ENCODE assay signal across 15 cellular contexts in the genomic region with DNA sequence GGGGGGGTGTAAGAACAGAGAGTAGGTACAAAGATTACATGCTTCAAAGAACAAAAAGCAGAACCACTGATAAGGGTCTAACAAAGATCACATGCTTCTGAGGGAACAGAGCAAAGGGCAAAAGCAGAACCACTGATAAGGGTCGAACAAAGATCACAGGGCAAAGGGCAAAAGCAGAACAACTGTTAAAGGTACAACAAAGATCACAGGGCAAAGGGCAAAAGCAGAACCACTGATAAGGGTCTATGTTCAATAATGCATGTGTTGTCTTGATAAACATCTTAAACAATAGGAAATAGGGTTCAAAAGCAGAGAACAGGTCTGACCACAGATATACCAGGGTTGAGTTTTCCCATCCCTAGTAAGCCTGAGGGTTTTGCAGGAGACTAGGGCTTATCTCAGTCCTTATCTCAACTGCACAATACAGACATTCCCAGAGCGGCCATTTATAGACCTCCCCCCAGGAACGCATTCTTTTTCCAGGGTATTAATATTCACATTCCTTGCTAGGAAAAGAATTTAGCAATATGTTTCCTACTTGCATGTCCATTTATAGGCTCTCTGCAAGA.
A peak's percentile ranks its signal among the peaks of the same experiment; 100 is the strongest.
DNase-seq lines count a peak whose midpoint lies in the region; ATAC-seq and TF ChIP-seq lines count a peak whose summit lies in the region.
"Had no signal": no experiment of that assay in that cellular context is flagged by ENCODE, and none has a peak within 500 bp of the region (broad histone marks: within the 10 kb centered on the region; RNA-seq: fewer than 3 reads in every experiment).

No MANE protein-coding gene starts in this region.

- H3K9me3 ChIP-seq in endodermal cell (ENCODE audit: control insufficient read depth, low read length) = peaks cover 30% of the 10 kb centered on the region
- peaks cover 0 to 22% (median 0%) of the 10 kb centered on the region in 3 donors for H3K9me3 ChIP-seq in body of pancreas
- H3K9me3 ChIP-seq: HAP-1 had no signal

- no peak for TF ChIP-seq CTCF in astrocyte of the spinal cord (IDR thresholded peaks at IDR 0.05; ENCODE audit: low read depth, low read length)
- no peak for TF ChIP-seq CTCF in endodermal cell (conservative IDR thresholded peaks at IDR 0.05)
- TF ChIP-seq CTCF in body of pancreas (IDR thresholded peaks at IDR 0.05) = no peak
- TF ChIP-seq CTCF in progenitor cell of endocrine pancreas (IDR thresholded peaks at IDR 0.05; ENCODE audit: unreplicated experiment) = no peak

- intact Hi-C loops in body of pancreas (cut with DNase I) = no loop called here

- DNase-seq in ELF-1 (ENCODE audit: low read depth, low spot score) (peak; percentile 4), NCI-H226 (peak; percentile 4), astrocyte of the spinal cord (ENCODE audit: low read depth, low spot score) (peak; percentile 0), endodermal cell (no peak), body of pancreas (no peak), progenitor cell of endocrine pancreas (ENCODE audit: low spot score, unreplicated experiment) (no peak)
- no peak for DNase-seq in stimulated activated naive CD8-positive, alpha-beta T cell treated with anti-CD3 and anti-CD28 coated beads, Interleukin-15, Interleukin-2, amounts not matched to agents 100 U/mL and 50 U/mL, for 24 hours
- DNase-seq: C1 segment of cervical spinal cord; CD4-positive, alpha-beta memory T cell; COR-L47; DMS53; DMS79 treated with DMSO at 0.1 percent for 48 hours; GOT3 had no signal

- H3K36me3 Mint-ChIP-seq in endodermal cell (ENCODE audit: low read depth) (no peaks in the 10 kb centered on the region), progenitor cell of endocrine pancreas (ENCODE audit: insufficient read depth) (peaks cover 2% of the 10 kb centered on the region)
- H3K36me3 Mint-ChIP-seq: CD4-positive, alpha-beta memory T cell had no signal

- no peak overlapping the region for H3K4me3 Mint-ChIP-seq in endodermal cell
- H3K4me3 Mint-ChIP-seq in progenitor cell of endocrine pancreas (ENCODE audit: low read depth) = no peak overlapping the region
- H3K4me3 Mint-ChIP-seq: CD4-positive, alpha-beta memory T cell had no signal

- H3K9me3 Mint-ChIP-seq in endodermal cell (peaks cover 45% of the 10 kb centered on the region), progenitor cell of endocrine pancreas (ENCODE audit: low read depth) (peaks cover 45% of the 10 kb centered on the region)

- H3K27ac ChIP-seq in endodermal cell (ENCODE audit: low read depth, low read length) (no peak overlapping the region), body of pancreas (no peak overlapping the region)

- H3K4me1 ChIP-seq in endodermal cell (ENCODE audit: control insufficient read depth, insufficient read depth, low read length) (no peaks in the 10 kb centered on the region), body of pancreas (no peaks in the 10 kb centered on the region)
- H3K4me1 ChIP-seq: HAP-1 had no signal

- H3K27me3 Mint-ChIP-seq in endodermal cell (ENCODE audit: insufficient read depth) (no peaks in the 10 kb centered on the region), progenitor cell of endocrine pancreas (no peaks in the 10 kb centered on the region)
- H3K27me3 Mint-ChIP-seq: CD4-positive, alpha-beta memory T cell had no signal

- H3K9ac ChIP-seq in endodermal cell (ENCODE audit: extremely low read depth, low read length, poor library complexity, severe bottlenecking) = no peak overlapping the region

- H3K4me1 Mint-ChIP-seq in endodermal cell (no peaks in the 10 kb centered on the region), progenitor cell of endocrine pancreas (ENCODE audit: low read depth) (peaks cover 1% of the 10 kb centered on the region)
- H3K4me1 Mint-ChIP-seq: CD4-positive, alpha-beta memory T cell had no signal

- ATAC-seq in HG02759 (IDR thresholded peaks at IDR 0.05; ENCODE audit: unreplicated experiment) (no peak), body of pancreas (no peak)
- no peak for ATAC-seq in stimulated activated naive CD8-positive, alpha-beta T cell treated with anti-CD3 and anti-CD28 coated beads, Interleukin-15, Interleukin-2, amounts not matched to agents 100 U/mL and 50 U/mL, for 24 hours

- H3K27ac Mint-ChIP-seq in endodermal cell (no peak overlapping the region), progenitor cell of endocrine pancreas (no peak overlapping the region)
- H3K27ac Mint-ChIP-seq: CD4-positive, alpha-beta memory T cell had no signal

- H3K27me3 ChIP-seq in endodermal cell (ENCODE audit: control insufficient read depth, insufficient read depth, low read length, poor library complexity, severe bottlenecking) (no peaks in the 10 kb centered on the region), body of pancreas (no peaks in the 10 kb centered on the region)

- H3K4me3 ChIP-seq in astrocyte of the spinal cord (ENCODE audit: low read depth, low read length) (no peak overlapping the region), endodermal cell (ENCODE audit: low read length) (peak overlapping the region; percentile 9), body of pancreas (no peak overlapping the region)
- H3K4me3 ChIP-seq: HAP-1 had no signal

- WGBS in endodermal cell (ENCODE audit: insufficient coverage in 1 of 2, insufficient read length in 1 of 2), 2 experiments = 97 to 100% methylated on average over 2 to 3 of the region's 3 CpGs
- WGBS in body of pancreas, 2 donors = 58 to 61% methylated on average over 3 of the region's 3 CpGs

- H3K36me3 ChIP-seq in endodermal cell (ENCODE audit: control insufficient read depth, insufficient read depth, low read length) (no peaks in the 10 kb centered on the region), body of pancreas (replicated peaks in 1 of 2; ENCODE audit: insufficient read depth in 1 of 2, low read depth in 2 of 2) (no peaks in the 10 kb centered on the region)
- H3K36me3 ChIP-seq: HAP-1 had no signal

- TF ChIP-seq POLR2A in body of pancreas (IDR thresholded peaks at IDR 0.05) = no peak

- in situ Hi-C loops in astrocyte of the spinal cord (cut with HindIII; ENCODE audit: low sequenced_read_pairs) = no loop called here

Comparison
In these comparisons a context has a peak if more than half of its experiments do, and no peak if none do; other contexts are left out.
1. DNase-seq: peak in ELF-1 (single experiment), NCI-H226 (single experiment) and astrocyte of the spinal cord (single experiment); none in endodermal cell (single experiment), body of pancreas (0 of 4), progenitor cell of endocrine pancreas (single experiment) and stimulated activated naive CD8-positive, alpha-beta T cell treated with anti-CD3 and anti-CD28 coated beads, Interleukin-15, Interleukin-2, amounts not matched to agents 100 U/mL and 50 U/mL, for 24 hours (single experiment).